Comparison of ENCODE assay signal across 8 cellular contexts in genomic region chr1:203289982-203290260, GRCh38. TPM values are rescaled to one million over a fixed set of nuclear protein-coding genes. Genes with fewer than 3 reads are reported as not detected.
DNase-seq lines count a peak whose midpoint lies in the region; ATAC-seq and TF ChIP-seq lines count a peak whose summit lies in the region.

No MANE protein-coding gene starts in this region.

- H4K91ac ChIP-seq in mesenchymal stem cell (ENCODE audit: low read length) = no peak overlapping the region

- H3K4ac ChIP-seq in mesenchymal stem cell (ENCODE audit: low read depth in 1 of 2, low read length in 2 of 2) = no peak overlapping the region

- peak overlapping the region; percentile 75 for H3K4me3 Mint-ChIP-seq in activated CD8-positive, alpha-beta memory T cell treated with anti-CD3 and anti-CD28 coated beads, Interleukin-2, amount 10 ng/mL, durations not matched to agents 7 days and 5 days
- peak overlapping the region; percentile 83 for H3K4me3 Mint-ChIP-seq in activated naive CD8-positive, alpha-beta T cell treated with anti-CD3 and anti-CD28 coated beads, Interleukin-2, amount 50 U/mL, for 24 hours

- TF ChIP-seq POLR2A in testis (IDR thresholded peaks at IDR 0.05) = no peak

- H4K8ac ChIP-seq in mesenchymal stem cell (ENCODE audit: low read length) = no peak overlapping the region

- H3K36me3 ChIP-seq in mesenchymal stem cell (ENCODE audit: control insufficient read depth in 1 of 2, insufficient read depth in 2 of 2, low read depth in 1 of 2, low read length in 2 of 2) = no peaks in the 10 kb centered on the region
- H3K36me3 ChIP-seq in testis (ENCODE audit: low read depth, missing control alignments) = no peaks in the 10 kb centered on the region

- H3K9me3 ChIP-seq in mesenchymal stem cell (ENCODE audit: control insufficient read depth, low read length) (no peaks in the 10 kb centered on the region), testis (no peaks in the 10 kb centered on the region)

- H3K18ac ChIP-seq in mesenchymal stem cell (ENCODE audit: low read depth in 1 of 2, low read length in 2 of 2) = no peak overlapping the region

- H3K23ac ChIP-seq in mesenchymal stem cell (ENCODE audit: low read length in 2 of 2) = no peak overlapping the region

- peak overlapping the region; percentile 60 for H2BK15ac ChIP-seq in mesenchymal stem cell (ENCODE audit: low read depth, poor library complexity, severe bottlenecking)

- intact Hi-C loops in testis (cut with DNase I; ENCODE audit: low total_unique reads) = no loop called here

- no peak overlapping the region for H2BK5ac ChIP-seq in mesenchymal stem cell (ENCODE audit: low read depth, low read length, poor library complexity, severe bottlenecking)

- no peaks in the 10 kb centered on the region for H3K9me3 Mint-ChIP-seq in activated CD8-positive, alpha-beta memory T cell treated with anti-CD3 and anti-CD28 coated beads, Interleukin-2, amount 10 ng/mL, durations not matched to agents 7 days and 5 days (ENCODE audit: low read depth)
- peaks cover 5% of the 10 kb centered on the region for H3K9me3 Mint-ChIP-seq in activated naive CD8-positive, alpha-beta T cell treated with anti-CD3 and anti-CD28 coated beads, Interleukin-2, amount 50 U/mL, for 24 hours

- no peaks in the 10 kb centered on the region for H3K36me3 Mint-ChIP-seq in activated CD8-positive, alpha-beta memory T cell treated with anti-CD3 and anti-CD28 coated beads, Interleukin-2, amount 10 ng/mL, durations not matched to agents 7 days and 5 days
- H3K36me3 Mint-ChIP-seq in activated naive CD8-positive, alpha-beta T cell treated with anti-CD3 and anti-CD28 coated beads, Interleukin-2, amount 50 U/mL, for 24 hours (ENCODE audit: low read depth) = peaks cover 2% of the 10 kb centered on the region

- H3K27ac Mint-ChIP-seq in activated CD8-positive, alpha-beta memory T cell treated with anti-CD3 and anti-CD28 coated beads, Interleukin-2, amount 10 ng/mL, durations not matched to agents 7 days and 5 days = peak overlapping the region; percentile 99
- H3K27ac Mint-ChIP-seq in activated naive CD8-positive, alpha-beta T cell treated with anti-CD3 and anti-CD28 coated beads, Interleukin-2, amount 50 U/mL, for 24 hours = peak overlapping the region; percentile 99

- 59% methylated on average over 2 of the region's 2 CpGs for WGBS in mesenchymal stem cell
- WGBS in testis, 2 donors = 69 to 75% methylated on average over 2 of the region's 2 CpGs

- CTCF ChIA-PET in activated CD8-positive, alpha-beta memory T cell treated with anti-CD3 and anti-CD28 coated beads, Interleukin-2, amount 10 ng/mL, durations not matched to agents 7 days and 5 days (lab: Charles Lee) = interaction anchor here (1.4 to 10.3 kb wide), 7 partner anchors 10 to 46 kb away, joined by 4 to 128 read pairs (median 25); partner anchors contain the start of gene BTG2

- DNase-seq in activated CD8-positive, alpha-beta memory T cell treated with anti-CD3 and anti-CD28 coated beads, Interleukin-2, amount 10 ng/mL, durations not matched to agents 7 days and 5 days = no peak
- DNase-seq in activated CD8-positive, alpha-beta memory T cell treated with anti-CD3 and anti-CD28 coated beads, Interleukin-2, amount 50 U/mL, for 4 hours = no peak
- no peak for DNase-seq in activated naive CD8-positive, alpha-beta T cell treated with anti-CD3 and anti-CD28 coated beads, Interleukin-2, amount 50 U/mL, for 24 hours
- DNase-seq in mesenchymal stem cell (no peak), testis (no peak), ecto neural progenitor cell (ENCODE audit: low spot score) (no peak), DMS153 (lab: John Stamatoyannopoulos, UW) (no peak), SIG-M5 treated with dmso at 0.1 percent for 504 hours (lab: John Stamatoyannopoulos, UW; ENCODE audit: unreplicated experiment) (no peak)

- no peak overlapping the region for H2AFZ ChIP-seq in mesenchymal stem cell (ENCODE audit: low read depth, low read length)

- H3K4me1 Mint-ChIP-seq in activated CD8-positive, alpha-beta memory T cell treated with anti-CD3 and anti-CD28 coated beads, Interleukin-2, amount 10 ng/mL, durations not matched to agents 7 days and 5 days = peaks cover 66% of the 10 kb centered on the region
- peaks cover 87% of the 10 kb centered on the region for H3K4me1 Mint-ChIP-seq in activated naive CD8-positive, alpha-beta T cell treated with anti-CD3 and anti-CD28 coated beads, Interleukin-2, amount 50 U/mL, for 24 hours

- H3K14ac ChIP-seq in mesenchymal stem cell (ENCODE audit: low read length in 2 of 2) = no peak overlapping the region

- H3K27me3 Mint-ChIP-seq in activated CD8-positive, alpha-beta memory T cell treated with anti-CD3 and anti-CD28 coated beads, Interleukin-2, amount 10 ng/mL, durations not matched to agents 7 days and 5 days = no peaks in the 10 kb centered on the region
- peaks cover 2% of the 10 kb centered on the region for H3K27me3 Mint-ChIP-seq in activated naive CD8-positive, alpha-beta T cell treated with anti-CD3 and anti-CD28 coated beads, Interleukin-2, amount 50 U/mL, for 24 hours

- TF ChIP-seq CTCF in testis (IDR thresholded peaks at IDR 0.05) = no peak

- ATAC-seq in activated CD8-positive, alpha-beta memory T cell treated with anti-CD3 and anti-CD28 coated beads, Interleukin-2, amount 10 ng/mL, durations not matched to agents 7 days and 5 days = no peak
- no peak for ATAC-seq in activated naive CD8-positive, alpha-beta T cell treated with anti-CD3 and anti-CD28 coated beads, Interleukin-2, amount 50 U/mL, for 24 hours

- H3K4me3 ChIP-seq in mesenchymal stem cell (ENCODE audit: insufficient read depth in 1 of 2, low read depth in 1 of 2, low read length in 2 of 2) = no peak overlapping the region
- H3K4me3 ChIP-seq in testis = no peak overlapping the region

- no peak overlapping the region for H2BK120ac ChIP-seq in mesenchymal stem cell (ENCODE audit: low read depth, low read length)

- H3K79me1 ChIP-seq in mesenchymal stem cell (replicated peaks; ENCODE audit: low read length, poor library complexity, severe bottlenecking) = no peaks in the 10 kb centered on the region

- no peak overlapping the region for H3K4me2 ChIP-seq in mesenchymal stem cell (ENCODE audit: low read length, poor library complexity, severe bottlenecking)

- H3K27ac ChIP-seq in mesenchymal stem cell (ENCODE audit: low read length, poor library complexity, severe bottlenecking) (no peak overlapping the region), testis (peak overlapping the region; percentile 83 to 92)

- no peak overlapping the region for H3K9ac ChIP-seq in mesenchymal stem cell (ENCODE audit: low read length)

- H2AK5ac ChIP-seq in mesenchymal stem cell (ENCODE audit: low read length, severe bottlenecking) = no peak overlapping the region

- H3K27me3 ChIP-seq in mesenchymal stem cell (ENCODE audit: control insufficient read depth in 1 of 2, insufficient read depth in 1 of 2, low read length in 2 of 2) (peaks cover 4 to 20% of the 10 kb centered on the region in 2 experiments), testis (no peaks in the 10 kb centered on the region)

- H3K4me1 ChIP-seq in mesenchymal stem cell (ENCODE audit: control insufficient read depth, insufficient read depth, low read depth, low read length) (peaks cover 17% of the 10 kb centered on the region), testis (peaks cover 36% of the 10 kb centered on the region)

- H2BK12ac ChIP-seq in mesenchymal stem cell (ENCODE audit: low read length in 2 of 2) = no peak overlapping the region

RNA-seq across cellular contexts. Expression of gene BTG2, which starts 15.4 kb away (rescaled TPM):
- total RNA-seq in activated CD8-positive, alpha-beta memory T cell treated with anti-CD3 and anti-CD28 coated beads, Interleukin-2, amount 10 ng/mL, durations not matched to agents 7 days and 5 days = 100 to 1,000 TPM in 1 of 2 experiments, 10 to 100 TPM in 1; 72.2 to 142 TPM
- polyA plus RNA-seq in mesenchymal stem cell (2013, experiment 1 of 2) = 23.3 TPM
- polyA plus RNA-seq in mesenchymal stem cell (2013, experiment 2 of 2) = 22.9 TPM
- 10 to 100 TPM; 14.5 to 23.8 TPM for total RNA-seq in testis
- polyA plus RNA-seq in testis (ENCODE audit: insufficient read depth, low read depth, low replicate concordance) = 25.4 TPM
